Comparison of ENCODE assay signal across 2 cellular contexts in genomic region chr15:40379853-40380252, GRCh38.
TF ChIP-seq lines count a peak whose summit lies in the region.

No MANE protein-coding gene starts in this region.

TF ChIP-seq in A549, 52 proteins besides CTCF, POLR2A, EP300 and RAD21:
- TF ChIP-seq POLR2AphosphoS2 (conservative IDR thresholded peaks at IDR 0.05; ENCODE audit: low read length) (no peak), ZNF302 (CRISPR knock-in tag; IDR thresholded peaks at IDR 0.05) (no peak), USF2 (IDR thresholded peaks at IDR 0.05) (peak; percentile 68), FOSL2 (IDR thresholded peaks at IDR 0.05) (no peak), FOSL2 (CRISPR knock-in tag; IDR thresholded peaks at IDR 0.05) (peak; percentile 64), MAX (IDR thresholded peaks at IDR 0.05) (peak; percentile 20; the same call in 1 of the 2 replicates)

TF ChIP-seq in K562, 482 proteins besides CTCF, POLR2A, EP300 and RAD21:
- TF ChIP-seq SREBF1 (IDR thresholded peaks at IDR 0.05; ENCODE audit: borderline replicate concordance, low read depth, low read length) (no peak), HLTF (IDR thresholded peaks at IDR 0.05) (no peak), RREB1 (CRISPR knock-in tag; IDR thresholded peaks at IDR 0.05) (no peak), ZNF232 (CRISPR knock-in tag; IDR thresholded peaks at IDR 0.05) (no peak), SPI1 (IDR thresholded peaks at IDR 0.05; ENCODE audit: borderline replicate concordance, low read depth, low read length) (peak; percentile 43; the same call in 1 of the 2 replicates), MTA3 (IDR thresholded peaks at IDR 0.05; ENCODE audit: borderline replicate concordance) (0 out of 2 replicates have a peak, but pooled peaks have one; percentile 35), HDAC1 (IDR thresholded peaks at IDR 0.05) (0 out of 4 replicates have a peak, but pooled peaks of 1 of the 2 experiments have one; percentile 15), EHMT2 (IDR thresholded peaks at IDR 0.05) (peak; percentile 33; the same call in 1 of the 2 replicates)
